8 cellular contexts compared by ENCODE assay signal in genomic region chr18:62526098-62527025, GRCh38. TPM values are rescaled to one million over a fixed set of nuclear protein-coding genes. Genes with fewer than 3 reads are reported as not detected.
DNase-seq lines count a peak whose midpoint lies in the region; ATAC-seq and TF ChIP-seq lines count a peak whose summit lies in the region.

No MANE protein-coding gene starts in this region.

- TF ChIP-seq EP300 in neural cell (conservative IDR thresholded peaks at IDR 0.05; ENCODE audit: poor library complexity, severe bottlenecking): peak; percentile 19

- no peaks in the 10 kb centered on the region for H4K20me1 ChIP-seq in neural cell (ENCODE audit: insufficient read depth)

- no peaks in the 10 kb centered on the region for H3K9me3 Mint-ChIP-seq in stimulated activated naive CD8-positive, alpha-beta T cell treated with anti-CD3 and anti-CD28 coated beads, Interleukin-15, amount 100 ng/mL, for 72 hours

- peak; percentile 75 for DNase-seq in AG10803 (ENCODE audit: low read depth)
- peak; percentile 61 for DNase-seq in Jurkat, Clone E6-1 (ENCODE audit: low read depth, low spot score)
- DNase-seq in RPMI8226: peak; percentile 27
- peak; percentile 56 for DNase-seq in activated gamma-delta T cell treated with Interleukin-2 at 50 U/mL for 16 hours
- DNase-seq in foreskin fibroblast: peak; percentile 84 to 95
- DNase-seq in stimulated activated naive CD8-positive, alpha-beta T cell treated with anti-CD3 and anti-CD28 coated beads, Interleukin-15, amount 100 ng/mL, for 72 hours: peak; percentile 68 to 75

- no peaks in the 10 kb centered on the region for H3F3A ChIP-seq in neural cell (ENCODE audit: insufficient read depth, low read length, poor library complexity, severe bottlenecking)

- no peaks in the 10 kb centered on the region for H3K27me3 Mint-ChIP-seq in stimulated activated naive CD8-positive, alpha-beta T cell treated with anti-CD3 and anti-CD28 coated beads, Interleukin-15, amount 100 ng/mL, for 72 hours

- peak overlapping the region; percentile 74 for H3K4me2 ChIP-seq in neural cell (ENCODE audit: low read length)

- peaks cover 18% of the 10 kb centered on the region for H3K79me2 ChIP-seq in neural cell (replicated peaks; ENCODE audit: insufficient read depth, low read length)

- peak overlapping the region; percentile 90 to 94 for H3K27ac Mint-ChIP-seq in stimulated activated naive CD8-positive, alpha-beta T cell treated with anti-CD3 and anti-CD28 coated beads, Interleukin-15, amount 100 ng/mL, for 72 hours

- peak overlapping the region; percentile 72 for H3K9ac ChIP-seq in neural cell (ENCODE audit: low read length)

- no peaks in the 10 kb centered on the region for H3K9me3 ChIP-seq in neural cell (ENCODE audit: low read length)

- ATAC-seq in GM19043 (IDR thresholded peaks at IDR 0.05; ENCODE audit: low read depth, unreplicated experiment): peak; percentile 15
- peak; percentile 12 for ATAC-seq in stimulated activated naive CD8-positive, alpha-beta T cell treated with anti-CD3 and anti-CD28 coated beads, Interleukin-15, amount 100 ng/mL, for 72 hours

- peaks cover 44% of the 10 kb centered on the region for H3K4me1 Mint-ChIP-seq in stimulated activated naive CD8-positive, alpha-beta T cell treated with anti-CD3 and anti-CD28 coated beads, Interleukin-15, amount 100 ng/mL, for 72 hours

- TF ChIP-seq CTCF in AG10803 (conservative IDR thresholded peaks at IDR 0.05; ENCODE audit: low read length) (no peak), foreskin fibroblast (IDR thresholded peaks at IDR 0.05; ENCODE audit: low read depth, low read length) (no peak), neural cell (IDR thresholded peaks at IDR 0.05; ENCODE audit: poor library complexity, severe bottlenecking) (no peak)

- H3K9me2 ChIP-seq in neural cell (ENCODE audit: insufficient read depth, low read length): no peaks in the 10 kb centered on the region

- peak overlapping the region; percentile 92 to 97 for H3K4me3 Mint-ChIP-seq in stimulated activated naive CD8-positive, alpha-beta T cell treated with anti-CD3 and anti-CD28 coated beads, Interleukin-15, amount 100 ng/mL, for 72 hours

- no peak overlapping the region for H2AFZ ChIP-seq in neural cell (ENCODE audit: low read depth, low read length)

- peak; percentile 27 for TF ChIP-seq RAD21 in neural cell (conservative IDR thresholded peaks at IDR 0.05)

- peak overlapping the region; percentile 18 for H3K27ac ChIP-seq in neural cell (ENCODE audit: low read length)

- peak overlapping the region; percentile 84 for H3K4me3 ChIP-seq in AG10803 (ENCODE audit: low read length)
- H3K4me3 ChIP-seq in Jurkat, Clone E6-1 (ENCODE audit: low read length): peak overlapping the region; percentile 77
- H3K4me3 ChIP-seq in foreskin fibroblast (ENCODE audit: low read depth in 1 of 2, low read length in 2 of 2): peak overlapping the region; percentile 68 to 69
- H3K4me3 ChIP-seq in neural cell (ENCODE audit: low read length): peak overlapping the region; percentile 89

- H3K36me3 ChIP-seq in neural cell (ENCODE audit: insufficient read depth, low read length): no peaks in the 10 kb centered on the region

- H3K27me3 ChIP-seq in neural cell (ENCODE audit: insufficient read depth, low read depth, low read length): peaks cover 7% of the 10 kb centered on the region

TF ChIP-seq in neural cell, 6 proteins besides CTCF, POLR2A, EP300 and RAD21:
- TF ChIP-seq POLR2AphosphoS5 (IDR thresholded peaks at IDR 0.05) (peak; percentile 70), SMC3 (conservative IDR thresholded peaks at IDR 0.05; ENCODE audit: poor library complexity) (peak; percentile 29), MXI1 (conservative IDR thresholded peaks at IDR 0.05; ENCODE audit: poor library complexity, severe bottlenecking) (peak; percentile 77), EZH2 (IDR thresholded peaks at IDR 0.05; ENCODE audit: borderline replicate concordance, insufficient read depth, low read length, poor library complexity, severe bottlenecking) (no peak), REST (IDR thresholded peaks at IDR 0.05; ENCODE audit: borderline replicate concordance) (peak; percentile 13), TAF1 (IDR thresholded peaks at IDR 0.05; ENCODE audit: low read depth) (no peak)

RNA-seq across cellular contexts. Expression of gene ZCCHC2, which starts 3.5 kb away (rescaled TPM):
- 16.1 TPM for polyA plus RNA-seq in Jurkat, Clone E6-1 (2012; ENCODE audit: insufficient read depth, insufficient read length)
- polyA plus RNA-seq in neural cell: 3.8 and 8.1 TPM in 2 replicates
- polyA minus RNA-seq in neural cell: 18.6 and 18.7 TPM in 2 replicates

Comparison
In these comparisons a context has a peak if more than half of its experiments do, and no peak if none do; other contexts are left out.
1. Peak in every context shown above with its lines: DNase-seq, ATAC-seq, H3K4me3 ChIP-seq and H3K27ac ChIP-seq.
2. DNase-seq: peak in every context shown above with its lines; median percentile 90 in foreskin fibroblast; 75 in AG10803; 72 in stimulated activated naive CD8-positive, alpha-beta T cell treated with anti-CD3 and anti-CD28 coated beads, Interleukin-15, amount 100 ng/mL, for 72 hours; 61 in Jurkat, Clone E6-1; 56 in activated gamma-delta T cell treated with Interleukin-2 at 50 U/mL for 16 hours; 27 in RPMI8226.